22 cellular contexts compared by ENCODE assay signal in the genomic region with DNA sequence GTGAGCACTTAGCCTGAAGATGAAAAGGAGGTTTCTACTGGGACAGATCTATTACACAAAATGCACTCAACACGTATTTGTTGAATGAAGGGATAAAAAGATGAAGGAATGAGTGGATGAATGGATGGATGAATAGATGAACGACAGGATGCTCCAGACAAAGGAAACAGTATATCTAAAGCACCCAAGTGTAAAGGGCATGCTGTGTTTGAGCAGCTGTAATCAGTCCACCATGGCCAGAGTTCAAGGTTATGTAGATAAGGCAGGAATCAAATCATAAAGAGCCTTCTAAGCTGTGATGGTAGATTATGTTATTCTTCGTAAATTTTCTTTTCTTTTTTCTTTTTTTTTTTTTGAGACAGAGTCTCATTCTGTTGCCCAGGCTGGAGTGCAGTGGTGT.
DNase-seq lines count a peak whose midpoint lies in the region; ATAC-seq and TF ChIP-seq lines count a peak whose summit lies in the region.
"Had no signal": no experiment of that assay in that cellular context is flagged by ENCODE, and none has a peak within 500 bp of the region (broad histone marks: within the 10 kb centered on the region; RNA-seq: fewer than 3 reads in every experiment).

No MANE protein-coding gene starts in this region.

- peaks cover 8% of the 10 kb centered on the region for H3K9me3 Mint-ChIP-seq in natural killer cell treated with Interleukin-12 subunit alpha and Interleukin-12 subunit beta and Interleukin-15 and Interleukin-18, amount 100 ng/mL, for 72 hours
- H3K9me3 Mint-ChIP-seq in natural killer cell, result no peaks in the 10 kb centered on the region
- H3K9me3 Mint-ChIP-seq: CD8-positive, alpha-beta memory T cell had no signal

- H3K36me3 ChIP-seq in liver (ENCODE audit: control insufficient read depth in 4 of 4, insufficient read depth in 3 of 4, low read depth in 1 of 4, low read length in 3 of 4), result no peaks in the 10 kb centered on the region
- H3K36me3 ChIP-seq: SJCRH30 had no signal

- no peak for TF ChIP-seq RAD21 in liver (IDR thresholded peaks at IDR 0.05)

- peaks cover 0 to 2% (median 0%) of the 10 kb centered on the region in 4 donors for H3K4me1 ChIP-seq in liver (ENCODE audit: control insufficient read depth in 4 of 4, insufficient read depth in 4 of 4, low read length in 3 of 4)
- H3K4me1 ChIP-seq: SJCRH30 had no signal

- 62% methylated on average over 3 of the region's 3 CpGs for WGBS in liver

- no peaks in the 10 kb centered on the region for H3K36me3 Mint-ChIP-seq in natural killer cell treated with Interleukin-12 subunit alpha and Interleukin-12 subunit beta and Interleukin-15 and Interleukin-18, amount 100 ng/mL, for 72 hours
- H3K36me3 Mint-ChIP-seq in natural killer cell, result no peaks in the 10 kb centered on the region
- H3K36me3 Mint-ChIP-seq: CD8-positive, alpha-beta memory T cell had no signal

- peaks cover 0 to 6% of the 10 kb centered on the region in 2 donors for H3K27me3 Mint-ChIP-seq in natural killer cell treated with Interleukin-12 subunit alpha and Interleukin-12 subunit beta and Interleukin-15 and Interleukin-18, amount 100 ng/mL, for 72 hours
- peaks cover 0 to 3% of the 10 kb centered on the region in 2 donors for H3K27me3 Mint-ChIP-seq in natural killer cell (ENCODE audit: low read depth in 2 of 2)

- no peak overlapping the region for H3K4me3 Mint-ChIP-seq in natural killer cell treated with Interleukin-12 subunit alpha and Interleukin-12 subunit beta and Interleukin-15 and Interleukin-18, amount 100 ng/mL, for 72 hours
- no peak overlapping the region for H3K4me3 Mint-ChIP-seq in natural killer cell
- H3K4me3 Mint-ChIP-seq: B cell; CD8-positive, alpha-beta memory T cell had no signal

- peak overlapping the region; percentile 11 to 67 for H3K27ac Mint-ChIP-seq in natural killer cell treated with Interleukin-12 subunit alpha and Interleukin-12 subunit beta and Interleukin-15 and Interleukin-18, amount 100 ng/mL, for 72 hours
- H3K27ac Mint-ChIP-seq in natural killer cell, result no peak overlapping the region
- H3K27ac Mint-ChIP-seq: B cell had no signal

- H3K27me3 ChIP-seq in liver (ENCODE audit: control insufficient read depth in 4 of 4, insufficient read depth in 4 of 4, low read length in 3 of 4), result no peaks in the 10 kb centered on the region
- H3K27me3 ChIP-seq: SJCRH30 had no signal

- no peaks in the 10 kb centered on the region for H3K9me3 ChIP-seq in liver (ENCODE audit: control insufficient read depth in 4 of 4, low read length in 3 of 4)

- peaks cover 15 to 23% of the 10 kb centered on the region in 2 donors for H3K4me1 Mint-ChIP-seq in natural killer cell treated with Interleukin-12 subunit alpha and Interleukin-12 subunit beta and Interleukin-15 and Interleukin-18, amount 100 ng/mL, for 72 hours (ENCODE audit: low read depth in 2 of 2)
- H3K4me1 Mint-ChIP-seq in natural killer cell, result no peaks in the 10 kb centered on the region
- H3K4me1 Mint-ChIP-seq: B cell had no signal

- no peak for ATAC-seq in natural killer cell treated with Interleukin-12 subunit alpha and Interleukin-12 subunit beta and Interleukin-15 and Interleukin-18, amount 100 ng/mL, for 72 hours
- no peak for ATAC-seq in natural killer cell
- ATAC-seq: Right ventricle myocardium inferior, SK-N-SH treated with all-trans-retinoic acid at 6 μM for 48 hours had no signal

- no peak for TF ChIP-seq CTCF in natural killer cell (IDR thresholded peaks at IDR 0.05)
- no peak for TF ChIP-seq CTCF in liver (IDR thresholded peaks at IDR 0.05; ENCODE audit: low read depth, low read length, missing input control)

- no peak overlapping the region for H3K27ac ChIP-seq in liver (ENCODE audit: low read depth in 1 of 2, low read length in 2 of 2)
- H3K27ac ChIP-seq: 22Rv1, C4-2B, PC-9, SJCRH30 had no signal

- DNase-seq in DMS 273 (lab: John Stamatoyannopoulos, UW; ENCODE audit: unreplicated experiment), result peak; percentile 50
- no peak for DNase-seq in DMS 273 treated with DMSO at 0.1 percent for 48 hours (lab: John Stamatoyannopoulos, UW)
- no peak for DNase-seq in natural killer cell treated with Interleukin-12 subunit alpha and Interleukin-12 subunit beta and Interleukin-15 and Interleukin-18, amount 100 ng/mL, for 72 hours (ENCODE audit: low spot score)
- DNase-seq in natural killer cell, result no peak
- no peak for DNase-seq in COLO668 (lab: John Stamatoyannopoulos, UW; ENCODE audit: unreplicated experiment)
- DNase-seq in H4 (ENCODE audit: low spot score), result no peak
- DNase-seq: Calu3; CD8-positive, alpha-beta memory T cell; Karpas-422; NCI-H1105; NCI-H1436 treated with DMSO at 0.1 percent for 48 hours; NCI-H2029; NCI-H446; NCI-H526; PC-9; SJCRH30 had no signal

- H3K9ac ChIP-seq in liver (ENCODE audit: low read depth in 1 of 2, low read length in 2 of 2), result no peak overlapping the region

- intact Hi-C loops in natural killer cell (cut with micrococcal nuclease), result no loop called here

- no peak overlapping the region for H3K4me3 ChIP-seq in liver (ENCODE audit: low read depth in 1 of 3, low read length in 3 of 3)
- H3K4me3 ChIP-seq: PC-9, SJCRH30 had no signal

TF ChIP-seq in liver, 16 proteins besides CTCF, POLR2A, EP300 and RAD21:
- TF ChIP-seq NR2F2 (IDR thresholded peaks at IDR 0.05), result no peak
- peak in 1 of 2 donors; percentile 8 for TF ChIP-seq RXRA (IDR thresholded peaks at IDR 0.05)
- TF ChIP-seq HNF4A (conservative IDR thresholded peaks at IDR 0.05), result peak; percentile 55 to 60

Comparison
In these comparisons a context has a peak if more than half of its experiments do, and no peak if none do; other contexts are left out.
1. H3K27ac Mint-ChIP-seq: peak in natural killer cell treated with Interleukin-12 subunit alpha and Interleukin-12 subunit beta and Interleukin-15 and Interleukin-18, amount 100 ng/mL, for 72 hours (2 of 2); none in natural killer cell (0 of 2).